Comparison of ENCODE assay signal across 9 cellular contexts in the genomic region with DNA sequence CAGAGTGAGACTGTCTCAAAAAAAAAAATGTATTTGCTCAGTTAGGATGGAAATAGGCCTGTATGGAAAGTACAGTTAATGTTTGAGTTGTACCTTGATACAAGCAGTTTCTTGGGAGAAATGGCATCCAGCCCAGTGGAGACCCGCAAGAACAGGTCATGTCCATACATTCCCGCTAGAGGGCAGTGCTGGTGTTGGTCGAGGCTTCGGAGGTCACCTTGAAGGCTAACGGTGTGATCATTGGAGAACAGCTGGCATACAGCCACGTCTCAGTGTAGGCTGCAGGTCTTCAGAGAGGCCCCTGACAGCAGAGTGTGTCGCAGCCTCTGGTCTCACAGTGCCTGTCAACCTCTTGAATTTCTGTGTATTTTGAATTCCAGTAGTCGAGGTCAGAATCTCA. TPM values are rescaled to one million over a fixed set of nuclear protein-coding genes. Genes with fewer than 3 reads are reported as not detected.
DNase-seq lines count a peak whose midpoint lies in the region; ATAC-seq and TF ChIP-seq lines count a peak whose summit lies in the region.
"Had no signal": no experiment of that assay in that cellular context is flagged by ENCODE, and none has a peak within 500 bp of the region (broad histone marks: within the 10 kb centered on the region; RNA-seq: fewer than 3 reads in every experiment).

No MANE protein-coding gene starts in this region.

- H3K4me3 ChIP-seq in neural progenitor cell (no peak overlapping the region), aorta (ENCODE audit: low read length in 2 of 2) (no peak overlapping the region)
- H3K4me3 ChIP-seq: SK-N-MC had no signal

- H3K9ac ChIP-seq in neural progenitor cell = no peak overlapping the region

- WGBS in aorta, 2 donors = 13 to 14% methylated on average over 8 of the region's 8 CpGs

- H3F3A ChIP-seq in neural progenitor cell (ENCODE audit: low read depth) = no peaks in the 10 kb centered on the region

- no peak overlapping the region for H3K4me3 Mint-ChIP-seq in endothelial cell (ENCODE audit: unreplicated experiment)
- H3K4me3 Mint-ChIP-seq in neural progenitor cell = no peak overlapping the region
- no peak overlapping the region for H3K4me3 Mint-ChIP-seq in Calu3 (ENCODE audit: low read depth, unreplicated experiment)

- peak; percentile 50 for ATAC-seq in aorta (ENCODE audit: low FRiP score)
- no peak for ATAC-seq in HG03039 (IDR thresholded peaks at IDR 0.05; ENCODE audit: unreplicated experiment)

- peak; percentile 67 for TF ChIP-seq CTCF in endothelial cell (IDR thresholded peaks at IDR 0.05; ENCODE audit: unreplicated experiment)
- TF ChIP-seq CTCF in neural progenitor cell (IDR thresholded peaks at IDR 0.05) = peak; percentile 78
- no peak for TF ChIP-seq CTCF in Calu3 (IDR thresholded peaks at IDR 0.05; ENCODE audit: unreplicated experiment)

- CTCF ChIA-PET in Calu3 (lab: Charles Lee) = no interaction called here

- H3K9me3 Mint-ChIP-seq in endothelial cell (ENCODE audit: unreplicated experiment) = no peaks in the 10 kb centered on the region
- peaks cover 44% of the 10 kb centered on the region for H3K9me3 Mint-ChIP-seq in neural progenitor cell
- peaks cover 19% of the 10 kb centered on the region for H3K9me3 Mint-ChIP-seq in Calu3 (ENCODE audit: low read depth, unreplicated experiment)

- no peaks in the 10 kb centered on the region for H3K79me2 ChIP-seq in neural progenitor cell (ENCODE audit: low read depth)

- H3K27ac Mint-ChIP-seq in endothelial cell (ENCODE audit: unreplicated experiment) = no peak overlapping the region
- H3K27ac Mint-ChIP-seq in neural progenitor cell = no peak overlapping the region
- no peak overlapping the region for H3K27ac Mint-ChIP-seq in Calu3 (ENCODE audit: unreplicated experiment)

- H3K36me3 Mint-ChIP-seq in endothelial cell (ENCODE audit: low read depth, unreplicated experiment) = peaks cover 21% of the 10 kb centered on the region
- peaks cover 46% of the 10 kb centered on the region for H3K36me3 Mint-ChIP-seq in neural progenitor cell
- H3K36me3 Mint-ChIP-seq in Calu3 (ENCODE audit: insufficient read depth, unreplicated experiment) = no peaks in the 10 kb centered on the region

- H3K4me1 ChIP-seq in neural progenitor cell = no peaks in the 10 kb centered on the region
- no peaks in the 10 kb centered on the region for H3K4me1 ChIP-seq in aorta (ENCODE audit: control insufficient read depth in 1 of 2, insufficient read depth in 2 of 2, low read length in 2 of 2)

- intact Hi-C loops in aorta (cut with DNase I) (no loop called here), Calu3 (cut with micrococcal nuclease; ENCODE audit: unreplicated experiment) (no loop called here)

- H3K27ac ChIP-seq in neural progenitor cell (no peak overlapping the region), aorta (ENCODE audit: low read depth in 1 of 2, low read length in 2 of 2) (no peak overlapping the region)
- H3K27ac ChIP-seq: SK-N-MC had no signal

- H2AFZ ChIP-seq in neural progenitor cell (replicated peaks) = no peak overlapping the region

- peaks cover 3% of the 10 kb centered on the region for H3K27me3 Mint-ChIP-seq in endothelial cell (ENCODE audit: unreplicated experiment)
- peaks cover 3% of the 10 kb centered on the region for H3K27me3 Mint-ChIP-seq in neural progenitor cell (ENCODE audit: insufficient read depth, low read depth)
- H3K27me3 Mint-ChIP-seq in Calu3 (ENCODE audit: unreplicated experiment) = no peaks in the 10 kb centered on the region

- H3K4me2 ChIP-seq in neural progenitor cell = no peak overlapping the region

- H3K36me3 ChIP-seq in neural progenitor cell (no peaks in the 10 kb centered on the region), aorta (ENCODE audit: control insufficient read depth in 1 of 2, insufficient read depth in 2 of 2, low read length in 1 of 2) (peaks cover 0 to under 1% of the 10 kb centered on the region in 2 donors)

- no peaks in the 10 kb centered on the region for H4K20me1 ChIP-seq in neural progenitor cell (ENCODE audit: low read depth)

- peak; percentile 51 for DNase-seq in ELR (ENCODE audit: low read depth)
- DNase-seq in NCI-H1092 (lab: John Stamatoyannopoulos, UW) = peak; percentile 17
- peak; percentile 24 to 37 for DNase-seq in activated CD4-positive, alpha-beta T cell treated with anti-CD3 and anti-CD28 coated beads, Interleukin-2, amount 50 U/mL, for 4 hours
- peak; percentile 66 for DNase-seq in endothelial cell (ENCODE audit: low spot score)
- peak; percentile 85 for DNase-seq in neural progenitor cell (ENCODE audit: low spot score)
- DNase-seq in aorta = no peak
- no peak for DNase-seq in Calu3

- H3K4me1 Mint-ChIP-seq in endothelial cell (ENCODE audit: unreplicated experiment) = no peaks in the 10 kb centered on the region
- no peaks in the 10 kb centered on the region for H3K4me1 Mint-ChIP-seq in neural progenitor cell
- no peaks in the 10 kb centered on the region for H3K4me1 Mint-ChIP-seq in Calu3 (ENCODE audit: low read depth, unreplicated experiment)

- H3K27me3 ChIP-seq in neural progenitor cell (no peaks in the 10 kb centered on the region), aorta (ENCODE audit: control insufficient read depth in 1 of 2, insufficient read depth in 2 of 2, low read length in 1 of 2) (no peaks in the 10 kb centered on the region)

- BruUV-seq in Calu3 (replicated peaks; lab: Mats Ljungman, UMichigan) = no TSS peak

- H3K9me3 ChIP-seq in neural progenitor cell (ENCODE audit: low read depth) (no peaks in the 10 kb centered on the region), aorta (ENCODE audit: control insufficient read depth, low read length) (peaks cover 2% of the 10 kb centered on the region)

RNA-seq across cellular contexts. Expression of a gene that starts 7.5 kb away (rescaled TPM):
- total RNA-seq in endothelial cell (ENCODE audit: unreplicated experiment) (7.5 TPM), neural progenitor cell (ENCODE audit: low replicate concordance) (13.0 and 13.1 TPM in 2 replicates), aorta (1 to 10 TPM; 2.2 to 3.2 TPM), Calu3 (2022) (not detected in 2 replicates)
- 1 to 10 TPM in 1 of 2 donors, under 1 TPM in 1; 0.50 to 1.6 TPM for polyA plus RNA-seq in aorta

RNA-seq across cellular contexts. Expression of a gene that starts 26.2 kb away (rescaled TPM):
- 10.3 TPM for total RNA-seq in endothelial cell (ENCODE audit: unreplicated experiment)
- 26.3 and 56.1 TPM in 2 replicates for total RNA-seq in neural progenitor cell (ENCODE audit: low replicate concordance)
- total RNA-seq in aorta = 10 to 100 TPM; 23.3 to 29.7 TPM
- polyA plus RNA-seq in aorta = 10 to 100 TPM; 14.3 to 18.4 TPM
- total RNA-seq in Calu3 (2022) = not detected in 2 replicates

RNA-seq across cellular contexts. Expression of a gene that starts 46.6 kb away (rescaled TPM):
- 18.1 TPM for total RNA-seq in endothelial cell (ENCODE audit: unreplicated experiment)
- total RNA-seq in neural progenitor cell (ENCODE audit: low replicate concordance) = 13.2 and 18.1 TPM in 2 replicates
- total RNA-seq in aorta = 10 to 100 TPM in 1 of 2 donors, 1 to 10 TPM in 1; 10.0 to 15.7 TPM
- polyA plus RNA-seq in aorta = 1 to 10 TPM; 5.4 to 6.0 TPM
- 4.9 and 5.1 TPM in 2 replicates for total RNA-seq in Calu3 (2022)

RNA-seq across cellular contexts. Expression of a gene that starts 54.1 kb away (rescaled TPM):
- total RNA-seq in endothelial cell (ENCODE audit: unreplicated experiment) = 3.9 TPM
- 16.8 and 29.8 TPM in 2 replicates for total RNA-seq in neural progenitor cell (ENCODE audit: low replicate concordance)
- 10 to 100 TPM; 24.4 to 32.1 TPM for total RNA-seq in aorta
- polyA plus RNA-seq in aorta = 10 to 100 TPM in 1 of 2 donors, 1 to 10 TPM in 1; 3.4 to 15.9 TPM
- not detected in 2 replicates for total RNA-seq in Calu3 (2022)

Comparison
In these comparisons a context has a peak if more than half of its experiments do, and no peak if none do; other contexts are left out.
1. DNase-seq: peak in ELR (single experiment), NCI-H1092 (single experiment), activated CD4-positive, alpha-beta T cell treated with anti-CD3 and anti-CD28 coated beads, Interleukin-2, amount 50 U/mL, for 4 hours (2 of 2), endothelial cell (single experiment) and neural progenitor cell (single experiment); none in aorta (0 of 2) and Calu3 (single experiment).
2. RNA of a gene that starts 26.2 kb away (total RNA-seq): 26.3 to 56.1 TPM in neural progenitor cell, 23.3 to 29.7 TPM in aorta and 10.3 TPM in endothelial cell (single experiment); not detected in Calu3; every median in the first group is over 10 times any median in the second.